In the genomic region with DNA sequence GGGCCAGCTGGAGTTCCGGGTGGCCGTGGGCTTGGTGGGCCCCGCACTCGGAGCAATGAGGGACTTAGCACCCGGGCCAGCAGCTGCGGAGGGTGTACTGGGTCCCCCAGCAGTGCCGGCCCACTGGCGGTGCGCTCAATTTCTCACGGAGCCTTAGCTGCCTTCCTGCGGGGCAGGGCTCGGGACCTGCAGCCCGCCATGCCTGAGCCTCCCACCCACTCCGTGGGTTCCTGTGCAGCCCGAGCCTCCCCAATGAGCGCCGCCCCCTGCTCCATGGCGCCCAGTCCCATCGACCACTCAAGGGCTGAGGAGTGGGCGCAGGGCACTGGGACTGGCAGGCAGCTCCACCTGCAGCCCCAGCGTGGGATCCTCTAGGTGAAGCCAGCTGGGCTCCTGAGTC, we compare ENCODE assay signal across 4 cellular contexts. TPM values are rescaled to one million over a fixed set of nuclear protein-coding genes. Genes with fewer than 3 reads are reported as not detected.
"Had no signal": no experiment of that assay in that cellular context is flagged by ENCODE, and none has a peak within 500 bp of the region (broad histone marks: within the 10 kb centered on the region; RNA-seq: fewer than 3 reads in every experiment).

No MANE protein-coding gene starts in this region.

RNA-seq across cellular contexts. Expression of a gene that starts 7.7 kb away (rescaled TPM):
- total RNA-seq: activated T-helper 2 cell treated with anti-CD3 and anti-CD28 coated beads, Interferon-gamma antibody, Interleukin-2, Interleukin-4, amounts not matched to agents 10 μg/mL and 5 μg/mL and 100 μg/mL, durations not matched to agents 14 hours and 24 hours and 36 hours; ascending aorta; body of pancreas; bronchial epithelial cell had no signal
